In genomic region chr7:24718977-24719491, GRCh38 we compare ENCODE assay signal across 10 cellular contexts. TPM values are rescaled to one million over a fixed set of nuclear protein-coding genes. Genes with fewer than 3 reads are reported as not detected.
DNase-seq lines count a peak whose midpoint lies in the region; ATAC-seq and TF ChIP-seq lines count a peak whose summit lies in the region.
"Had no signal": no experiment of that assay in that cellular context is flagged by ENCODE, and none has a peak within 500 bp of the region (broad histone marks: within the 10 kb centered on the region; RNA-seq: fewer than 3 reads in every experiment).

No MANE protein-coding gene starts in this region.

- TF ChIP-seq POLR2A in spleen (IDR thresholded peaks at IDR 0.05) (no peak), heart left ventricle (IDR thresholded peaks at IDR 0.05) (no peak)

- WGBS in spleen, 5 donors = 44 to 65% (median 59%) methylated on average over 13 of the region's 13 CpGs
- 79 to 84% (median 82%) methylated on average over 13 of the region's 13 CpGs for WGBS in heart left ventricle, 4 donors

- peaks cover 4% of the 10 kb centered on the region for H3K27me3 Mint-ChIP-seq in activated CD4-positive, alpha-beta T cell treated with anti-CD3 and anti-CD28 coated beads, Interleukin-2, amount 10 ng/mL, durations not matched to agents 7 days and 5 days
- H3K27me3 Mint-ChIP-seq in activated CD4-positive, alpha-beta T cell treated with anti-CD3 and anti-CD28 coated beads, Interleukin-2, amount 10 ng/mL, durations not matched to agents 24 days and 14 days = peaks cover 2% of the 10 kb centered on the region

- peaks cover 28% of the 10 kb centered on the region for H3F3A ChIP-seq in MM.1S (ENCODE audit: insufficient read depth, low read length)

- H3K9me2 ChIP-seq in MM.1S (replicated peaks; ENCODE audit: insufficient read depth, low read length) = no peaks in the 10 kb centered on the region

- no peaks in the 10 kb centered on the region for H4K20me1 ChIP-seq in MM.1S (ENCODE audit: insufficient read depth, low read length)

- TF ChIP-seq CTCF in MM.1S (IDR thresholded peaks at IDR 0.05; ENCODE audit: low read length) (no peak), spleen (IDR thresholded peaks at IDR 0.05 in 8 of 11, conservative IDR thresholded peaks at IDR 0.05 in 3 of 11) (no peak), heart left ventricle (IDR thresholded peaks at IDR 0.05) (no peak)

- peaks cover 23% of the 10 kb centered on the region for H3K4me1 Mint-ChIP-seq in activated CD4-positive, alpha-beta T cell treated with anti-CD3 and anti-CD28 coated beads, Interleukin-2, amount 10 ng/mL, durations not matched to agents 7 days and 5 days
- peaks cover 7% of the 10 kb centered on the region for H3K4me1 Mint-ChIP-seq in activated CD4-positive, alpha-beta T cell treated with anti-CD3 and anti-CD28 coated beads, Interleukin-2, amount 10 ng/mL, durations not matched to agents 24 days and 14 days

- POLR2A ChIA-PET in activated CD4-positive, alpha-beta T cell treated with anti-CD3 and anti-CD28 coated beads, Interleukin-2, amount 10 ng/mL, durations not matched to agents 7 days and 5 days (lab: Charles Lee) = no interaction called here

- no peak for DNase-seq in activated CD4-positive, alpha-beta T cell treated with anti-CD3 and anti-CD28 coated beads, Interleukin-2, amount 10 ng/mL, durations not matched to agents 7 days and 5 days
- no peak for DNase-seq in activated CD4-positive, alpha-beta T cell treated with anti-CD3 and anti-CD28 coated beads, Interleukin-2, amount 10 ng/mL, durations not matched to agents 24 days and 14 days
- peak; percentile 84 for DNase-seq in MM.1S
- DNase-seq in spleen = peak; percentile 79
- no peak for DNase-seq in kidney glomerular epithelial cell (lab: John Stamatoyannopoulos, UW)
- no peak for DNase-seq in heart left ventricle
- DNase-seq in MV-4-11 (lab: John Stamatoyannopoulos, UW) = no peak

- no peak overlapping the region for H3K4me3 Mint-ChIP-seq in activated CD4-positive, alpha-beta T cell treated with anti-CD3 and anti-CD28 coated beads, Interleukin-2, amount 10 ng/mL, durations not matched to agents 7 days and 5 days
- no peak overlapping the region for H3K4me3 Mint-ChIP-seq in activated CD4-positive, alpha-beta T cell treated with anti-CD3 and anti-CD28 coated beads, Interleukin-2, amount 10 ng/mL, durations not matched to agents 24 days and 14 days

- H3K4me2 ChIP-seq in MM.1S (ENCODE audit: low read depth, low read length) = 0 out of 2 replicates have a peak overlapping the region, but pooled peaks have one; percentile 4

- H3K27me3 ChIP-seq in MM.1S (replicated peaks; ENCODE audit: insufficient read depth, low read length) (no peaks in the 10 kb centered on the region), spleen (replicated peaks in 1 of 7) (peaks cover 0 to 25% (median 0%) of the 10 kb centered on the region in 7 donors), heart left ventricle (no peaks in the 10 kb centered on the region)
- H3K27me3 ChIP-seq: adrenal gland had no signal

- no peaks in the 10 kb centered on the region for H3K79me2 ChIP-seq in MM.1S (ENCODE audit: low read length)

- H2AFZ ChIP-seq in MM.1S (ENCODE audit: low read length) = no peak overlapping the region

- CTCF ChIA-PET in activated CD4-positive, alpha-beta T cell treated with anti-CD3 and anti-CD28 coated beads, Interleukin-2, amount 10 ng/mL, durations not matched to agents 7 days and 5 days (lab: Charles Lee) = no interaction called here

- H3K9me3 ChIP-seq in MM.1S (replicated peaks; ENCODE audit: insufficient read depth, low read length) = no peaks in the 10 kb centered on the region
- H3K9me3 ChIP-seq in spleen = no peaks in the 10 kb centered on the region
- H3K9me3 ChIP-seq in heart left ventricle = no peaks in the 10 kb centered on the region
- H3K9me3 ChIP-seq: adrenal gland, thoracic aorta had no signal

- intact Hi-C loops in activated CD4-positive, alpha-beta T cell treated with anti-CD3 and anti-CD28 coated beads, Interleukin-2, amount 10 ng/mL, durations not matched to agents 24 days and 14 days (cut with micrococcal nuclease) = no loop called here
- intact Hi-C loops in spleen (cut with DNase I; ENCODE audit: low total_unique reads) (no loop called here), heart left ventricle (cut with DNase I) (no loop called here)

- no peak overlapping the region for H3K9ac ChIP-seq in MM.1S (ENCODE audit: low read length)

- H3K4me1 ChIP-seq in MM.1S (ENCODE audit: low read length) (peaks cover 55% of the 10 kb centered on the region), spleen (peaks cover 0 to 70% (median 11%) of the 10 kb centered on the region in 6 donors), heart left ventricle (no peaks in the 10 kb centered on the region)
- H3K4me1 ChIP-seq: adrenal gland had no signal

- H3K36me3 Mint-ChIP-seq in activated CD4-positive, alpha-beta T cell treated with anti-CD3 and anti-CD28 coated beads, Interleukin-2, amount 10 ng/mL, durations not matched to agents 7 days and 5 days (ENCODE audit: low read depth) = no peaks in the 10 kb centered on the region
- no peaks in the 10 kb centered on the region for H3K36me3 Mint-ChIP-seq in activated CD4-positive, alpha-beta T cell treated with anti-CD3 and anti-CD28 coated beads, Interleukin-2, amount 10 ng/mL, durations not matched to agents 24 days and 14 days (ENCODE audit: low read depth)

- no peaks in the 10 kb centered on the region for H3K9me3 Mint-ChIP-seq in activated CD4-positive, alpha-beta T cell treated with anti-CD3 and anti-CD28 coated beads, Interleukin-2, amount 10 ng/mL, durations not matched to agents 7 days and 5 days
- no peaks in the 10 kb centered on the region for H3K9me3 Mint-ChIP-seq in activated CD4-positive, alpha-beta T cell treated with anti-CD3 and anti-CD28 coated beads, Interleukin-2, amount 10 ng/mL, durations not matched to agents 24 days and 14 days

- H3K4me3 ChIP-seq in MM.1S (ENCODE audit: low read length) (no peak overlapping the region), spleen (peak overlapping the region in 1 of 8 donors; percentile 32), heart left ventricle (no peak overlapping the region)
- H3K4me3 ChIP-seq: adrenal gland, thoracic aorta had no signal

- H3K27ac ChIP-seq in MM.1S (ENCODE audit: low read length) (peak overlapping the region; percentile 6; the same call in 1 of the 2 replicates), spleen (peak overlapping the region in 4 of 8 donors; percentile 11 to 59 (median 48)), heart left ventricle (no peak overlapping the region)
- H3K27ac ChIP-seq: adrenal gland, thoracic aorta had no signal

- peak; percentile 71 for ATAC-seq in HG02678 (IDR thresholded peaks at IDR 0.05; ENCODE audit: unreplicated experiment)
- no peak for ATAC-seq in heart left ventricle

- H3K27ac Mint-ChIP-seq in activated CD4-positive, alpha-beta T cell treated with anti-CD3 and anti-CD28 coated beads, Interleukin-2, amount 10 ng/mL, durations not matched to agents 7 days and 5 days = peak overlapping the region; percentile 54
- H3K27ac Mint-ChIP-seq in activated CD4-positive, alpha-beta T cell treated with anti-CD3 and anti-CD28 coated beads, Interleukin-2, amount 10 ng/mL, durations not matched to agents 24 days and 14 days = no peak overlapping the region

- H3K36me3 ChIP-seq in MM.1S (replicated peaks; ENCODE audit: insufficient read depth, low read length) (no peaks in the 10 kb centered on the region), spleen (no peaks in the 10 kb centered on the region), heart left ventricle (peaks cover 0 to 4% (median 0%) of the 10 kb centered on the region in 9 donors)
- H3K36me3 ChIP-seq: adrenal gland had no signal

RNA-seq across cellular contexts. Expression of gene GSDME, which starts 38.2 kb away (rescaled TPM):
- 1 to 10 TPM; 1.8 to 2.1 TPM for total RNA-seq in activated CD4-positive, alpha-beta T cell treated with anti-CD3 and anti-CD28 coated beads, Interleukin-2, amount 10 ng/mL, durations not matched to agents 7 days and 5 days
- 9.6 and 10.4 TPM in 2 replicates for total RNA-seq in activated CD4-positive, alpha-beta T cell treated with anti-CD3 and anti-CD28 coated beads, Interleukin-2, amount 10 ng/mL, durations not matched to agents 24 days and 14 days
- total RNA-seq in spleen (1 to 10 TPM; 2.3 to 9.7 (median 4.3) TPM), heart left ventricle (10 to 100 TPM in 2 of 9 donors, 1 to 10 TPM in 7; 2.6 to 17.4 (median 4.9) TPM)
- polyA plus RNA-seq in spleen (1 to 10 TPM; 2.3 to 6.0 (median 4.1) TPM), heart left ventricle (1 to 10 TPM; 2.6 to 5.8 TPM)

Comparison
In these comparisons a context has a peak if more than half of its experiments do, and no peak if none do; other contexts are left out.
1. DNase-seq: peak in MM.1S (single experiment) and spleen (single experiment); none in activated CD4-positive, alpha-beta T cell treated with anti-CD3 and anti-CD28 coated beads, Interleukin-2, amount 10 ng/mL, durations not matched to agents 7 days and 5 days (single experiment), activated CD4-positive, alpha-beta T cell treated with anti-CD3 and anti-CD28 coated beads, Interleukin-2, amount 10 ng/mL, durations not matched to agents 24 days and 14 days (single experiment), kidney glomerular epithelial cell (single experiment), heart left ventricle (0 of 5) and MV-4-11 (single experiment).